Comparison of ENCODE assay signal across 17 cellular contexts in genomic region chr11:125945797-125946520, GRCh38. TPM values are rescaled to one million over a fixed set of nuclear protein-coding genes. Genes with fewer than 3 reads are reported as not detected.
"Had no signal": no experiment of that assay in that cellular context is flagged by ENCODE, and none has a peak within 500 bp of the region (broad histone marks: within the 10 kb centered on the region; RNA-seq: fewer than 3 reads in every experiment).

TSS of gene VSIG10L2 (plus strand) at chr11:125946044. CDS start at chr11:125946056, 12 bp downstream.

- H3K9me3 ChIP-seq: gastroesophageal sphincter, neutrophil, prostate gland, sigmoid colon had no signal

- H3K4me3 ChIP-seq: gastroesophageal sphincter, hepatocyte, prostate gland, sigmoid colon had no signal

- H3K4me2 ChIP-seq: hepatocyte had no signal

- H3K27ac ChIP-seq: gastroesophageal sphincter, hepatocyte, neutrophil, prostate gland, sigmoid colon, VCaP had no signal

- H3K36me3 ChIP-seq: gastroesophageal sphincter, neutrophil, prostate gland, sigmoid colon had no signal

- H3K27me3 ChIP-seq: gastroesophageal sphincter, hepatocyte, neutrophil, sigmoid colon had no signal

- ATAC-seq: activated T-helper 17 cell treated with anti-CD3 and anti-CD28 coated beads, Interleukin-2, amount 50 U/mL, for 72 hours; gastroesophageal sphincter; T-cell had no signal

- DNase-seq: activated CD4-positive, alpha-beta memory T cell treated with anti-CD3 and anti-CD28 coated beads, Interleukin-2, amount 10 ng/mL, durations not matched to agents 7 days and 5 days; activated naive CD4-positive, alpha-beta T cell treated with anti-CD3 and anti-CD28 coated beads, Interleukin-2, amount 10 ng/mL, durations not matched to agents 7 days and 5 days; effector memory CD4-positive, alpha-beta T cell; kidney; stimulated activated CD4-positive, alpha-beta T cell treated with anti-CD3 and anti-CD28 coated beads, Interleukin-2, amount 100 ng/mL, for 24 hours; stimulated activated naive CD4-positive, alpha-beta T cell; T1000; trophoblast cell had no signal

RNA-seq across cellular contexts. Expression of gene VSIG10L2, which starts in this region (rescaled TPM):
- total RNA-seq: activated CD4-positive, alpha-beta memory T cell treated with anti-CD3 and anti-CD28 coated beads, Interleukin-2, amount 10 ng/mL, durations not matched to agents 7 days and 5 days; activated T-helper 17 cell treated with anti-CD3 and anti-CD28 coated beads, Interleukin-2, amount 50 U/mL, for 72 hours; gastroesophageal sphincter; hepatocyte; kidney; liver; T-cell had no signal
- polyA plus RNA-seq: hepatocyte, liver, sigmoid colon had no signal
